Comparison of ENCODE assay signal across 1 cellular context in the genomic region with DNA sequence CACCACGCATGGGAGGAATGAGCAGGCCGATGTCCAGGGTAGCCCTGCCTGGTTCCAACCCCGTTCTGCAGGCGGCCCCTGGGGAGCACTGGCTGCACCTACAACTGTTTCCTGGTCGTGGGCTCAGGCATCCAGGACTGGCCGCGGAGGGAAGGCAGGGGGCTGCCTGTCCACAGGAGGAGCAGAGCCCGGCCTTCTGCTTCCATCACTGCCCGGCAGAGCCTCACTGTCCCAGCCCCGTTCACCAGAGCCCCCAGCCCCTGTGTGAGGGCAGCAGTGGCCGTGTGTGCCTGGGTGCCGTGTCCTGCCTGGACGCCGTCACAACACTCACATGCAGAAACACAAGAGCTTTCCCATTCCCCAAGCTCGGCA.
TF ChIP-seq lines count a peak whose summit lies in the region.

No MANE protein-coding gene starts in this region.

TF ChIP-seq in GM23338, 12 proteins besides CTCF, POLR2A, EP300 and RAD21 (continued from another document):
- TF ChIP-seq, protein P1, sequence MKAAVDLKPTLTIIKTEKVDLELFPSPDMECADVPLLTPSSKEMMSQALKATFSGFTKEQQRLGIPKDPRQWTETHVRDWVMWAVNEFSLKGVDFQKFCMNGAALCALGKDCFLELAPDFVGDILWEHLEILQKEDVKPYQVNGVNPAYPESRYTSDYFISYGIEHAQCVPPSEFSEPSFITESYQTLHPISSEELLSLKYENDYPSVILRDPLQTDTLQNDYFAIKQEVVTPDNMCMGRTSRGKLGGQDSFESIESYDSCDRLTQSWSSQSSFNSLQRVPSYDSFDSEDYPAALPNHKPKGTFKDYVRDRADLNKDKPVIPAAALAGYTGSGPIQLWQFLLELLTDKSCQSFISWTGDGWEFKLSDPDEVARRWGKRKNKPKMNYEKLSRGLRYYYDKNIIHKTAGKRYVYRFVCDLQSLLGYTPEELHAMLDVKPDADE (IDR thresholded peaks at IDR 0.05) = no peak
- TF ChIP-seq EZH2phosphoT487 (IDR thresholded peaks at IDR 0.05; ENCODE audit: unreplicated experiment) (no peak), JUNB (IDR thresholded peaks at IDR 0.05; ENCODE audit: unreplicated experiment) (no peak), NANOG (IDR thresholded peaks at IDR 0.05; ENCODE audit: borderline replicate concordance) (no peak), ZNF331 (CRISPR knock-in tag; IDR thresholded peaks at IDR 0.05; ENCODE audit: low read depth) (no peak), STAT1 (IDR thresholded peaks at IDR 0.05; ENCODE audit: unreplicated experiment) (no peak)
- TF ChIP-seq, protein P2, sequence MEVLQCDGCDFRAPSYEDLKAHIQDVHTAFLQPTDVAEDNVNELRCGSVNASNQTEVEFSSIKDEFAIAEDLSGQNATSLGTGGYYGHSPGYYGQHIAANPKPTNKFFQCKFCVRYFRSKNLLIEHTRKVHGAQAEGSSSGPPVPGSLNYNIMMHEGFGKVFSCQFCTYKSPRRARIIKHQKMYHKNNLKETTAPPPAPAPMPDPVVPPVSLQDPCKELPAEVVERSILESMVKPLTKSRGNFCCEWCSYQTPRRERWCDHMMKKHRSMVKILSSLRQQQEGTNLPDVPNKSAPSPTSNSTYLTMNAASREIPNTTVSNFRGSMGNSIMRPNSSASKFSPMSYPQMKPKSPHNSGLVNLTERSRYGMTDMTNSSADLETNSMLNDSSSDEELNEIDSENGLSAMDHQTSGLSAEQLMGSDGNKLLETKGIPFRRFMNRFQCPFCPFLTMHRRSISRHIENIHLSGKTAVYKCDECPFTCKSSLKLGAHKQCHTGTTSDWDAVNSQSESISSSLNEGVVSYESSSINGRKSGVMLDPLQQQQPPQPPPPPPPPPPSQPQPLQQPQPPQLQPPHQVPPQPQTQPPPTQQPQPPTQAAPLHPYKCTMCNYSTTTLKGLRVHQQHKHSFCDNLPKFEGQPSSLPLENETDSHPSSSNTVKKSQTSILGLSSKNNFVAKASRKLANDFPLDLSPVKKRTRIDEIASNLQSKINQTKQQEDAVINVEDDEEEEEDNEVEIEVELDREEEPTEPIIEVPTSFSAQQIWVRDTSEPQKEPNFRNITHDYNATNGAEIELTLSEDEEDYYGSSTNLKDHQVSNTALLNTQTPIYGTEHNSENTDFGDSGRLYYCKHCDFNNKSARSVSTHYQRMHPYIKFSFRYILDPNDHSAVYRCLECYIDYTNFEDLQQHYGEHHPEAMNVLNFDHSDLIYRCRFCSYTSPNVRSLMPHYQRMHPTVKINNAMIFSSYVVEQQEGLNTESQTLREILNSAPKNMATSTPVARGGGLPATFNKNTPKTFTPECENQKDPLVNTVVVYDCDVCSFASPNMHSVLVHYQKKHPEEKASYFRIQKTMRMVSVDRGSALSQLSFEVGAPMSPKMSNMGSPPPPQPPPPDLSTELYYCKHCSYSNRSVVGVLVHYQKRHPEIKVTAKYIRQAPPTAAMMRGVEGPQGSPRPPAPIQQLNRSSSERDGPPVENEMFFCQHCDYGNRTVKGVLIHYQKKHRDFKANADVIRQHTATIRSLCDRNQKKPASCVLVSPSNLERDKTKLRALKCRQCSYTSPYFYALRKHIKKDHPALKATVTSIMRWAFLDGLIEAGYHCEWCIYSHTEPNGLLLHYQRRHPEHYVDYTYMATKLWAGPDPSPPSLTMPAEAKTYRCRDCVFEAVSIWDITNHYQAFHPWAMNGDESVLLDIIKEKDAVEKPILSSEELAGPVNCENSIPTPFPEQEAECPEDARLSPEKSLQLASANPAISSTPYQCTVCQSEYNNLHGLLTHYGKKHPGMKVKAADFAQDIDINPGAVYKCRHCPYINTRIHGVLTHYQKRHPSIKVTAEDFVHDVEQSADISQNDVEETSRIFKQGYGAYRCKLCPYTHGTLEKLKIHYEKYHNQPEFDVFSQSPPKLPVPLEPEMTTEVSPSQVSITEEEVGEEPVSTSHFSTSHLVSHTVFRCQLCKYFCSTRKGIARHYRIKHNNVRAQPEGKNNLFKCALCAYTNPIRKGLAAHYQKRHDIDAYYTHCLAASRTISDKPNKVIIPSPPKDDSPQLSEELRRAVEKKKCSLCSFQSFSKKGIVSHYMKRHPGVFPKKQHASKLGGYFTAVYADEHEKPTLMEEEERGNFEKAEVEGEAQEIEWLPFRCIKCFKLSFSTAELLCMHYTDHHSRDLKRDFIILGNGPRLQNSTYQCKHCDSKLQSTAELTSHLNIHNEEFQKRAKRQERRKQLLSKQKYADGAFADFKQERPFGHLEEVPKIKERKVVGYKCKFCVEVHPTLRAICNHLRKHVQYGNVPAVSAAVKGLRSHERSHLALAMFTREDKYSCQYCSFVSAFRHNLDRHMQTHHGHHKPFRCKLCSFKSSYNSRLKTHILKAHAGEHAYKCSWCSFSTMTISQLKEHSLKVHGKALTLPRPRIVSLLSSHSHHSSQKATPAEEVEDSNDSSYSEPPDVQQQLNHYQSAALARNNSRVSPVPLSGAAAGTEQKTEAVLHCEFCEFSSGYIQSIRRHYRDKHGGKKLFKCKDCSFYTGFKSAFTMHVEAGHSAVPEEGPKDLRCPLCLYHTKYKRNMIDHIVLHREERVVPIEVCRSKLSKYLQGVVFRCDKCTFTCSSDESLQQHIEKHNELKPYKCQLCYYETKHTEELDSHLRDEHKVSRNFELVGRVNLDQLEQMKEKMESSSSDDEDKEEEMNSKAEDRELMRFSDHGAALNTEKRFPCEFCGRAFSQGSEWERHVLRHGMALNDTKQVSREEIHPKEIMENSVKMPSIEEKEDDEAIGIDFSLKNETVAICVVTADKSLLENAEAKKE (CRISPR knock-in tag; IDR thresholded peaks at IDR 0.05) = no peak
TF ChIP-seq in GM23338: peak in this region for 0.
